Comparison of ENCODE assay signal across 24 cellular contexts in genomic region chr15:48101376-48101961, GRCh38. TPM values are rescaled to one million over a fixed set of nuclear protein-coding genes. Genes with fewer than 3 reads are reported as not detected.
A peak's percentile ranks its signal among the peaks of the same experiment; 100 is the strongest.
DNase-seq lines count a peak whose midpoint lies in the region; ATAC-seq and TF ChIP-seq lines count a peak whose summit lies in the region.
"Had no signal": no experiment of that assay in that cellular context is flagged by ENCODE, and none has a peak within 500 bp of the region (broad histone marks: within the 10 kb centered on the region; RNA-seq: fewer than 3 reads in every experiment).

No MANE protein-coding gene starts in this region.

- TF ChIP-seq CTCF in LNCaP clone FGC (IDR thresholded peaks at IDR 0.05; ENCODE audit: control insufficient read depth, extremely low read depth, insufficient read depth) (no peak), VCaP (conservative IDR thresholded peaks at IDR 0.05) (no peak), hepatocyte (IDR thresholded peaks at IDR 0.05; ENCODE audit: poor library complexity) (no peak), nephron (IDR thresholded peaks at IDR 0.05; ENCODE audit: unreplicated experiment in 3 of 3) (no peak)

- H3K9me3 ChIP-seq in hepatocyte (ENCODE audit: low read depth) = no peaks in the 10 kb centered on the region
- H3K9me3 ChIP-seq: A549; BE2C; BLaER1 treated with 17β-estradiol and CSF1 and Interleukin-3, amounts not matched to agents 10 nM and 100 nM; HAP-1 had no signal

- peaks cover 39% of the 10 kb centered on the region for H3K4me1 Mint-ChIP-seq in nephron
- H3K4me1 Mint-ChIP-seq: CD4-positive, alpha-beta memory T cell had no signal

- peaks cover under 1% of the 10 kb centered on the region for H3K27me3 ChIP-seq in hepatocyte
- H3K27me3 ChIP-seq: BE2C; BLaER1 treated with 17β-estradiol and CSF1 and Interleukin-3, amounts not matched to agents 10 nM and 100 nM had no signal

- H3K4me3 ChIP-seq in LNCaP clone FGC (ENCODE audit: low read depth, low read length) = no peak overlapping the region
- no peak overlapping the region for H3K4me3 ChIP-seq in hepatocyte
- H3K4me3 ChIP-seq: A549; BLaER1 treated with 17β-estradiol and CSF1 and Interleukin-3, amounts not matched to agents 10 nM and 100 nM; HAP-1 had no signal

- no peaks in the 10 kb centered on the region for H3K9me2 ChIP-seq in hepatocyte (replicated peaks; ENCODE audit: insufficient read depth)

- H3K36me3 Mint-ChIP-seq in nephron (ENCODE audit: low read depth) = no peaks in the 10 kb centered on the region
- H3K36me3 Mint-ChIP-seq: CD4-positive, alpha-beta memory T cell had no signal

- no peaks in the 10 kb centered on the region for H3K79me2 ChIP-seq in hepatocyte

- ATAC-seq in HG03571 (IDR thresholded peaks at IDR 0.05; ENCODE audit: unreplicated experiment) = no peak
- no peak for ATAC-seq in stimulated activated naive CD8-positive, alpha-beta T cell treated with anti-CD3 and anti-CD28 coated beads, Interleukin-15, Interleukin-2, amounts not matched to agents 100 U/mL and 50 U/mL, for 24 hours
- ATAC-seq: A549 had no signal

- no peak overlapping the region for H3K4me3 Mint-ChIP-seq in nephron
- H3K4me3 Mint-ChIP-seq: CD4-positive, alpha-beta memory T cell; HFFc6 had no signal

- H3K27ac Mint-ChIP-seq in nephron = peak overlapping the region in 2 of 3 experiments; percentile 59 to 87
- H3K27ac Mint-ChIP-seq: CD4-positive, alpha-beta memory T cell; HFFc6 had no signal

- H3K4me1 ChIP-seq in hepatocyte (ENCODE audit: insufficient read depth) = no peaks in the 10 kb centered on the region
- H3K4me1 ChIP-seq: A549, HAP-1 had no signal

- WGBS in hepatocyte (ENCODE audit: low lambda C conversion rate, missing lambda C conversion rate) = 50% methylated on average over 6 of the region's 6 CpGs

- H2AFZ ChIP-seq in hepatocyte = no peak overlapping the region

- H3K4me2 ChIP-seq in hepatocyte = peak overlapping the region; percentile 24
- H3K4me2 ChIP-seq: A549 had no signal

- H3K27me3 Mint-ChIP-seq in nephron (ENCODE audit: low read depth) = no peaks in the 10 kb centered on the region

- H4K20me1 ChIP-seq in hepatocyte (ENCODE audit: insufficient read depth, poor library complexity, severe bottlenecking) = no peaks in the 10 kb centered on the region
- H4K20me1 ChIP-seq: BLaER1 treated with 17β-estradiol and CSF1 and Interleukin-3, amounts not matched to agents 10 nM and 100 nM had no signal

- no peaks in the 10 kb centered on the region for H3K9me3 Mint-ChIP-seq in nephron
- H3K9me3 Mint-ChIP-seq: HFFc6 had no signal

- H3K27ac ChIP-seq in VCaP = peak overlapping the region; percentile 56
- H3K27ac ChIP-seq in hepatocyte = no peak overlapping the region
- H3K27ac ChIP-seq: A549; BLaER1 treated with 17β-estradiol and CSF1 and Interleukin-3, amounts not matched to agents 10 nM and 100 nM had no signal

- H3K36me3 ChIP-seq in hepatocyte (replicated peaks; ENCODE audit: insufficient read depth, low read depth) = no peaks in the 10 kb centered on the region
- H3K36me3 ChIP-seq: BE2C; BLaER1 treated with 17β-estradiol and CSF1 and Interleukin-3, amounts not matched to agents 10 nM and 100 nM; HAP-1 had no signal

- DNase-seq in LNCaP clone FGC (ENCODE audit: low read depth) = peak; percentile 28
- DNase-seq in hepatocyte (ENCODE audit: low spot score) = no peak
- DNase-seq in OCI-M2 (lab: John Stamatoyannopoulos, UW; ENCODE audit: unreplicated experiment) = no peak
- no peak for DNase-seq in stimulated activated naive CD8-positive, alpha-beta T cell treated with anti-CD3 and anti-CD28 coated beads, Interleukin-15, Interleukin-2, amounts not matched to agents 100 U/mL and 50 U/mL, for 24 hours
- DNase-seq: 8988T; ACHN; AML-193; BE2C; Calu3; CD4-positive, alpha-beta memory T cell; COR-L47; DMS53; DMS79 treated with DMSO at 0.1 percent for 48 hours; GF-D8; GOT3; HFFc6 had no signal

RNA-seq across cellular contexts. Expression of gene SLC24A5, which starts 19.3 kb away (rescaled TPM):
- total RNA-seq in hepatocyte = not detected in 2 replicates
- not detected in 2 replicates for polyA plus RNA-seq in hepatocyte
- total RNA-seq: Calu3; CD4-positive, alpha-beta memory T cell; Daoy; G401; HFFc6 had no signal
- polyA plus RNA-seq: CD4-positive, alpha-beta memory T cell had no signal
